11 cellular contexts compared by ENCODE assay signal in the genomic region with DNA sequence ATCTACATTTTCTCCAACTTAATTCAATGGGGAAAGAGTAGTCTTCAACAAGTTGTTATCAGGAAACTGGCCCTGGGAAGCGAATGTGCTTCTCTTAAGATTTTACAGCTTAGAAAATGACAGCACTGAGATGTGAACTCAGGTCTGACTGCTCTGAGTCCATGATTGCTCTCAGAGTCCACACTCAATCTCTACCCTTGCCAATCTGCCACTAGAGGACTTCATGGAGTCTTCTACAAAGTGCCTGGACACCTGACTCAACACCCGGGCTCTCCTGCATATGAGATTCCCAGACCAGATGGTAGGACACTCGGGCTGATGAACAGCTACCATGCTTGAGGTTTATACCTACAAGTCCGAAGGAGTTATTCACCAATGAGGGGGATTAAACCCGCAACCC.
DNase-seq lines count a peak whose midpoint lies in the region; ATAC-seq and TF ChIP-seq lines count a peak whose summit lies in the region.
"Had no signal": no experiment of that assay in that cellular context is flagged by ENCODE, and none has a peak within 500 bp of the region (broad histone marks: within the 10 kb centered on the region; RNA-seq: fewer than 3 reads in every experiment).

No MANE protein-coding gene starts in this region.

- intact Hi-C loops in mammary epithelial cell (cut with micrococcal nuclease), result no loop called here

- 96% methylated on average over 5 of the region's 5 CpGs for WGBS in mammary epithelial cell (ENCODE audit: low coverage, missing lambda C conversion rate)

- H3K27me3 ChIP-seq in Peyer's patch (no peaks in the 10 kb centered on the region), mammary epithelial cell (ENCODE audit: insufficient read depth, low read length) (no peaks in the 10 kb centered on the region)
- H3K27me3 ChIP-seq: brain microvascular endothelial cell, sigmoid colon had no signal

- dilution Hi-C loops in mammary epithelial cell (cut with HindIII; ENCODE audit: low sequenced_read_pairs), result no loop called here

- peaks cover 19% of the 10 kb centered on the region in 2 donors for H3K4me1 Mint-ChIP-seq in stimulated activated naive B cell treated with anti-CD40 and anti-IgM and Interleukin-4, amounts not matched to agents 10 μg/mL and 1 μg/mL and 100 μg/mL, for 72 hours
- no peaks in the 10 kb centered on the region for H3K4me1 Mint-ChIP-seq in HFFc6 (ENCODE audit: low read depth)

- peak overlapping the region; percentile 52 for H3K27ac Mint-ChIP-seq in stimulated activated naive B cell treated with anti-CD40 and anti-IgM and Interleukin-4, amounts not matched to agents 10 μg/mL and 1 μg/mL and 100 μg/mL, for 72 hours
- H3K27ac Mint-ChIP-seq in HFFc6, result no peak overlapping the region

- H3K27me3 Mint-ChIP-seq in stimulated activated naive B cell treated with anti-CD40 and anti-IgM and Interleukin-4, amounts not matched to agents 10 μg/mL and 1 μg/mL and 100 μg/mL, for 72 hours, result no peaks in the 10 kb centered on the region
- no peaks in the 10 kb centered on the region; the same call in 1 of the 2 replicates for H3K27me3 Mint-ChIP-seq in HFFc6 (ENCODE audit: insufficient read depth)

- in situ Hi-C loops in mammary epithelial cell (cut with MboI; ENCODE audit: low sequenced_read_pairs in 2 of 2) (no loop called here), GM13976 (cut with MboI; ENCODE audit: low sequenced_read_pairs, unreplicated experiment) (no loop called here)

- ATAC-seq in GM19351 (IDR thresholded peaks at IDR 0.05; ENCODE audit: unreplicated experiment), result peak; percentile 20
- ATAC-seq in HG02798 (IDR thresholded peaks at IDR 0.05; ENCODE audit: poor library complexity, unreplicated experiment), result peak; percentile 28
- ATAC-seq in stimulated activated naive B cell treated with anti-CD40 and anti-IgM and Interleukin-4, amounts not matched to agents 10 μg/mL and 1 μg/mL and 100 μg/mL, for 72 hours (replicated peaks), result no peak

- no peak overlapping the region for H2AFZ ChIP-seq in mammary epithelial cell (ENCODE audit: low read depth, low read length)

- no peaks in the 10 kb centered on the region for H3K9me3 ChIP-seq in Peyer's patch
- no peaks in the 10 kb centered on the region for H3K9me3 ChIP-seq in mammary epithelial cell (replicated peaks; ENCODE audit: insufficient read depth, low read length)
- H3K9me3 ChIP-seq: sigmoid colon had no signal

- H3K79me2 ChIP-seq in mammary epithelial cell (ENCODE audit: insufficient read depth, low read length), result no peaks in the 10 kb centered on the region

- no peaks in the 10 kb centered on the region for H4K20me1 ChIP-seq in mammary epithelial cell (ENCODE audit: insufficient read depth, low read length)

- CTCF ChIA-PET in mammary epithelial cell (lab: Charles Lee; ENCODE audit: low non-redundant PET), result no interaction called here

- peak overlapping the region in 3 of 4 donors; percentile 34 to 45 (median 42) for H3K27ac ChIP-seq in Peyer's patch
- H3K27ac ChIP-seq in mammary epithelial cell (ENCODE audit: insufficient read depth, low read depth, low read length), result no peak overlapping the region
- H3K27ac ChIP-seq: brain microvascular endothelial cell had no signal

- no peak overlapping the region for H3K4me2 ChIP-seq in mammary epithelial cell (ENCODE audit: insufficient read depth, low read depth, low read length)

- H3K4me3 Mint-ChIP-seq in stimulated activated naive B cell treated with anti-CD40 and anti-IgM and Interleukin-4, amounts not matched to agents 10 μg/mL and 1 μg/mL and 100 μg/mL, for 72 hours, result no peak overlapping the region
- H3K4me3 Mint-ChIP-seq in HFFc6, result no peak overlapping the region

- H3K36me3 ChIP-seq in Peyer's patch (no peaks in the 10 kb centered on the region), mammary epithelial cell (ENCODE audit: insufficient read depth, low read length) (no peaks in the 10 kb centered on the region)
- H3K36me3 ChIP-seq: brain microvascular endothelial cell, sigmoid colon had no signal

- H3K36me3 Mint-ChIP-seq in stimulated activated naive B cell treated with anti-CD40 and anti-IgM and Interleukin-4, amounts not matched to agents 10 μg/mL and 1 μg/mL and 100 μg/mL, for 72 hours, result peaks cover 6 to 14% of the 10 kb centered on the region in 2 donors
- no peaks in the 10 kb centered on the region for H3K36me3 Mint-ChIP-seq in HFFc6 (ENCODE audit: low read depth)

- no peak for TF ChIP-seq POLR2A in Peyer's patch (IDR thresholded peaks at IDR 0.05)

- BruUV-seq in mammary epithelial cell (replicated peaks; lab: Mats Ljungman, UMichigan), result no TSS peak

- DNase-seq in Peyer's patch, result no peak
- DNase-seq in stimulated activated naive B cell treated with anti-CD40 and anti-IgM and Interleukin-4, amounts not matched to agents 10 μg/mL and 1 μg/mL and 100 μg/mL, for 72 hours, result no peak
- DNase-seq in HFFc6, result no peak
- no peak for DNase-seq in mammary epithelial cell
- DNase-seq in GM13976 (ENCODE audit: low spot score), result no peak
- DNase-seq: activated T-cell treated with anti-CD3 and anti-CD28 coated beads, Interleukin-2, amount 50 U/mL, for 48 hours; brain microvascular endothelial cell; NCI-H2029 treated with DMSO at 0.1 percent for 48 hours; sigmoid colon had no signal

- no peaks in the 10 kb centered on the region for H3K9me3 Mint-ChIP-seq in stimulated activated naive B cell treated with anti-CD40 and anti-IgM and Interleukin-4, amounts not matched to agents 10 μg/mL and 1 μg/mL and 100 μg/mL, for 72 hours
- H3K9me3 Mint-ChIP-seq in HFFc6, result no peaks in the 10 kb centered on the region

- no peak overlapping the region for H3K9ac ChIP-seq in mammary epithelial cell (ENCODE audit: insufficient read depth, low read length)

- no peak overlapping the region for H3K4me3 ChIP-seq in Peyer's patch
- H3K4me3 ChIP-seq in mammary epithelial cell (replicated peaks in 1 of 3; ENCODE audit: insufficient read depth in 1 of 3, low read depth in 2 of 3, low read length in 3 of 3), result no peak overlapping the region
- H3K4me3 ChIP-seq: sigmoid colon had no signal

- TF ChIP-seq CTCF in Peyer's patch (IDR thresholded peaks at IDR 0.05) (no peak), HFFc6 (IDR thresholded peaks at IDR 0.05) (no peak), mammary epithelial cell (conservative IDR thresholded peaks at IDR 0.05 in 1 of 2, IDR thresholded peaks at IDR 0.05 in 1 of 2; ENCODE audit: extremely low read depth in 1 of 2, insufficient read depth in 1 of 2, low read depth in 1 of 2, low read length in 2 of 2) (no peak), GM13976 (IDR thresholded peaks at IDR 0.05; ENCODE audit: borderline replicate concordance, control extremely low read depth, extremely low read depth, insufficient read depth, missing control alignments) (no peak)

- H3K4me1 ChIP-seq in Peyer's patch, result peaks cover 0 to 9% (median 0%) of the 10 kb centered on the region in 4 donors
- H3K4me1 ChIP-seq in mammary epithelial cell (ENCODE audit: insufficient read depth, low read length), result no peaks in the 10 kb centered on the region
- H3K4me1 ChIP-seq: sigmoid colon had no signal

Comparison
In these comparisons a context has a peak if more than half of its experiments do, and no peak if none do; other contexts are left out.
1. ATAC-seq: peak in GM19351 (single experiment) and HG02798 (single experiment); none in stimulated activated naive B cell treated with anti-CD40 and anti-IgM and Interleukin-4, amounts not matched to agents 10 μg/mL and 1 μg/mL and 100 μg/mL, for 72 hours (0 of 2).